ENCODE assay signal across 8 cellular contexts in genomic region chr6:35497571-35498406, GRCh38. TPM values are rescaled to one million over a fixed set of nuclear protein-coding genes. Genes with fewer than 3 reads are reported as not detected.
DNase-seq lines count a peak whose midpoint lies in the region; ATAC-seq and TF ChIP-seq lines count a peak whose summit lies in the region.

No MANE protein-coding gene starts in this region.

- H3K27me3 ChIP-seq in HCT116 (ENCODE audit: insufficient read depth, low read length) (no peaks in the 10 kb centered on the region), mammary epithelial cell (ENCODE audit: insufficient read depth, low read length) (no peaks in the 10 kb centered on the region)

- H3K9me2 ChIP-seq in HCT116 (ENCODE audit: insufficient read depth) = no peaks in the 10 kb centered on the region

- peak; percentile 39 for ATAC-seq in HCT116

- H3K4me2 ChIP-seq in HCT116 (ENCODE audit: low read length) (peak overlapping the region; percentile 96), mammary epithelial cell (ENCODE audit: insufficient read depth, low read depth, low read length) (peak overlapping the region; percentile 96)

- CTCF ChIA-PET in HCT116 (lab: Charles Lee) (interaction anchor here (1.8 kb wide), 1 partner anchor 25 kb away, joined by 6 read pairs; no protein-coding TSS in a partner anchor), mammary epithelial cell (lab: Charles Lee; ENCODE audit: low non-redundant PET) (no interaction called here)

- H2AFZ ChIP-seq in HCT116 (ENCODE audit: low read depth, low read length, poor library complexity, severe bottlenecking) = no peak overlapping the region
- peak overlapping the region; percentile 74 for H2AFZ ChIP-seq in mammary epithelial cell (ENCODE audit: low read depth, low read length)

- H3K9ac ChIP-seq in HCT116 (ENCODE audit: low read length) = peak overlapping the region; percentile 95
- peak overlapping the region; percentile 81 for H3K9ac ChIP-seq in mammary epithelial cell (ENCODE audit: insufficient read depth, low read length)

- H3K27ac ChIP-seq in HCT116 (ENCODE audit: low read depth, low read length) = peak overlapping the region; percentile 98
- peak overlapping the region; percentile 85 for H3K27ac ChIP-seq in mammary epithelial cell (ENCODE audit: insufficient read depth, low read depth, low read length)

- BruUV-seq in HCT116 (replicated peaks; lab: Mats Ljungman, UMichigan) (no TSS peak), mammary epithelial cell (replicated peaks; lab: Mats Ljungman, UMichigan) (TSS peak; percentile 38)

- H4K20me1 ChIP-seq in HCT116 (ENCODE audit: insufficient read depth) (no peaks in the 10 kb centered on the region), mammary epithelial cell (ENCODE audit: insufficient read depth, low read length) (no peaks in the 10 kb centered on the region)

- H3K79me2 ChIP-seq in HCT116 (ENCODE audit: insufficient read depth, low read length) = peaks cover 32% of the 10 kb centered on the region
- H3K79me2 ChIP-seq in mammary epithelial cell (ENCODE audit: insufficient read depth, low read length) = peaks cover 42% of the 10 kb centered on the region

- TF ChIP-seq CTCF in HCT116 (IDR thresholded peaks at IDR 0.05 in 2 of 3, conservative IDR thresholded peaks at IDR 0.05 in 1 of 3; ENCODE audit: borderline replicate concordance in 1 of 3, insufficient read depth in 1 of 3, low read depth in 2 of 3, low read length in 2 of 3) (no peak), mammary epithelial cell (conservative IDR thresholded peaks at IDR 0.05 in 1 of 2, IDR thresholded peaks at IDR 0.05 in 1 of 2; ENCODE audit: extremely low read depth in 1 of 2, insufficient read depth in 1 of 2, low read depth in 1 of 2, low read length in 2 of 2) (peak in 1 of 2 donors; percentile 23)

- WGBS in mammary epithelial cell (ENCODE audit: low coverage, missing lambda C conversion rate) = 17% methylated on average over 13 of the region's 76 CpGs

- H3K4me1 ChIP-seq in HCT116 (ENCODE audit: control insufficient read depth in 1 of 2, insufficient read depth in 2 of 2, low read length in 2 of 2) (peaks cover 18 to 40% of the 10 kb centered on the region in 2 experiments), mammary epithelial cell (ENCODE audit: insufficient read depth, low read length) (peaks cover 34% of the 10 kb centered on the region)

- H3K9me3 ChIP-seq in HCT116 (ENCODE audit: control insufficient read depth in 1 of 2, insufficient read depth in 1 of 2, low read depth in 1 of 2, low read length in 2 of 2) (no peaks in the 10 kb centered on the region), mammary epithelial cell (replicated peaks; ENCODE audit: insufficient read depth, low read length) (no peaks in the 10 kb centered on the region)

- peak; percentile 17 for DNase-seq in ACHN
- no peak for DNase-seq in HCT116 (ENCODE audit: low read depth, low spot score)
- peak in 3 of 5 experiments; percentile 16 to 62 (median 29) for DNase-seq in T-helper 2 cell
- peak; percentile 58 for DNase-seq in mammary epithelial cell
- peak; percentile 81 for DNase-seq in islet precursor cell
- peak; percentile 62 to 65 for DNase-seq in stimulated activated CD4-positive, alpha-beta T cell treated with anti-CD3 and anti-CD28 coated beads, Interleukin-2, amount 100 ng/mL, for 24 hours
- no peak for DNase-seq in NCI-H187 treated with DMSO at 0.1 percent for 48 hours (lab: John Stamatoyannopoulos, UW)
- DNase-seq in DMS153 treated with DMSO at 0.1 percent for 48 hours (lab: John Stamatoyannopoulos, UW; ENCODE audit: unreplicated experiment) = no peak

- no peak for TF ChIP-seq POLR2A in HCT116 (IDR thresholded peaks at IDR 0.05; ENCODE audit: borderline replicate concordance, extremely low read depth, insufficient read depth, insufficient read length)

- in situ Hi-C loops in ACHN (cut with HindIII; ENCODE audit: low pct_ligation_motif_present, low pct_unique_long_range_greater_than_20kb, low sequenced_read_pairs) = no loop called here
- in situ Hi-C loops in mammary epithelial cell (cut with MboI; ENCODE audit: low sequenced_read_pairs in 2 of 2) = no loop called here

- intact Hi-C loops in HCT116 (cut with micrococcal nuclease) = no loop called here
- intact Hi-C loops in mammary epithelial cell (cut with micrococcal nuclease) = loop anchor here (2.0 kb wide), 1 partner anchor 29 kb away; the partner anchor contains the start of gene RPL10A

- dilution Hi-C loops in mammary epithelial cell (cut with HindIII; ENCODE audit: low sequenced_read_pairs) = no loop called here

- peak overlapping the region; percentile 65 to 70 for H3K4me3 ChIP-seq in HCT116 (replicated peaks in 1 of 2; ENCODE audit: low read depth in 1 of 2, low read length in 2 of 2)
- peak overlapping the region; percentile 69 to 88 (median 78) for H3K4me3 ChIP-seq in mammary epithelial cell (replicated peaks in 1 of 3; ENCODE audit: insufficient read depth in 1 of 3, low read depth in 2 of 3, low read length in 3 of 3)

- POLR2A ChIA-PET in HCT116 (lab: Charles Lee) = interaction anchor here (2.0 to 2.3 kb wide), 2 partner anchors 11 to 27 kb away, joined by 9 to 14 read pairs; no protein-coding TSS in a partner anchor

- RAD21 ChIA-PET in HCT116 (lab: Charles Lee; ENCODE audit: low non-redundant PET in 1 of 2, low total read pairs in 2 of 2, uncharacterized antibody in 2 of 2, unreplicated experiment in 2 of 2) = interaction anchor here in 1 of 2 experiments (1.0 kb wide), 1 partner anchor 24 kb away, joined by 3 read pairs; no protein-coding TSS in a partner anchor

- TF ChIP-seq RAD21 in HCT116 (IDR thresholded peaks at IDR 0.05; ENCODE audit: low read depth) = no peak

- no peaks in the 10 kb centered on the region for H3K36me3 ChIP-seq in HCT116 (ENCODE audit: control insufficient read depth in 1 of 2, insufficient read depth in 2 of 2, low read length in 2 of 2)
- no peaks in the 10 kb centered on the region for H3K36me3 ChIP-seq in mammary epithelial cell (ENCODE audit: insufficient read depth, low read length)

TF ChIP-seq in HCT116, 20 proteins besides CTCF, POLR2A, EP300 and RAD21:
- TF ChIP-seq TCF7L2 (IDR thresholded peaks at IDR 0.05; ENCODE audit: borderline replicate concordance, extremely low read depth, insufficient read depth, insufficient read length) (no peak), ZFX (IDR thresholded peaks at IDR 0.05) (peak; percentile 40; the same call in 1 of the 2 replicates), ELF1 (IDR thresholded peaks at IDR 0.05; ENCODE audit: borderline replicate concordance, low read depth) (no peak), EZH2phosphoT487 (IDR thresholded peaks at IDR 0.05; ENCODE audit: borderline replicate concordance) (no peak), CEBPB (IDR thresholded peaks at IDR 0.05; ENCODE audit: low read depth) (no peak), SRF (IDR thresholded peaks at IDR 0.05; ENCODE audit: low read depth) (no peak), MAX (IDR thresholded peaks at IDR 0.05) (peak; percentile 81; the same call in 1 of the 2 replicates)

RNA-seq across cellular contexts. Expression of gene TEAD3, which starts 0.9 kb away (rescaled TPM):
- 21.8 TPM for total RNA-seq in HCT116 (2021; ENCODE audit: unreplicated experiment)
- 20.5 and 20.9 TPM in 2 replicates for polyA plus RNA-seq in HCT116 (2012)
- 10 to 100 TPM; 12.5 to 26.4 TPM for total RNA-seq in mammary epithelial cell
- polyA plus RNA-seq in mammary epithelial cell = 12.8 TPM
- 16.0 TPM for polyA minus RNA-seq in mammary epithelial cell

RNA-seq across cellular contexts. Expression of gene TULP1, which starts 14.9 kb away (rescaled TPM):
- not detected for total RNA-seq in HCT116 (2021; ENCODE audit: unreplicated experiment)
- 0.05 TPM in 1 of 2 replicates, not detected in the other for polyA plus RNA-seq in HCT116 (2012)
- not detected for total RNA-seq in mammary epithelial cell
- not detected for polyA plus RNA-seq in mammary epithelial cell
- not detected for polyA minus RNA-seq in mammary epithelial cell

RNA-seq across cellular contexts. Expression of gene RPL10A, which starts 29.6 kb away (rescaled TPM):
- total RNA-seq in HCT116 (2021; ENCODE audit: unreplicated experiment) (1,981 TPM), mammary epithelial cell (1,000 to 10,000 TPM in 1 of 2 donors, 100 to 1,000 TPM in 1; 961 to 1,334 TPM)
- 2,739 and 2,996 TPM in 2 replicates for polyA plus RNA-seq in HCT116 (2012)
- 2,297 TPM for polyA plus RNA-seq in mammary epithelial cell
- 1,208 TPM for polyA minus RNA-seq in mammary epithelial cell

RNA-seq across cellular contexts. Expression of gene FANCE, which starts 45.7 kb away (rescaled TPM):
- 16.1 TPM for total RNA-seq in HCT116 (2021; ENCODE audit: unreplicated experiment)
- 7.3 and 9.1 TPM in 2 replicates for polyA plus RNA-seq in HCT116 (2012)
- 10 to 100 TPM in 1 of 2 donors, 1 to 10 TPM in 1; 3.7 to 12.8 TPM for total RNA-seq in mammary epithelial cell
- 8.8 TPM for polyA plus RNA-seq in mammary epithelial cell
- polyA minus RNA-seq in mammary epithelial cell = 8.8 TPM

Comparison
In these comparisons a context has a peak if more than half of its experiments do, and no peak if none do; other contexts are left out.
1. DNase-seq: peak in ACHN (single experiment), T-helper 2 cell (3 of 5), mammary epithelial cell (single experiment), islet precursor cell (single experiment) and stimulated activated CD4-positive, alpha-beta T cell treated with anti-CD3 and anti-CD28 coated beads, Interleukin-2, amount 100 ng/mL, for 24 hours (2 of 2); none in HCT116 (single experiment), NCI-H187 treated with DMSO at 0.1 percent for 48 hours (single experiment) and DMS153 treated with DMSO at 0.1 percent for 48 hours (single experiment).